Comparison of ENCODE assay signal across 8 cellular contexts in the genomic region with DNA sequence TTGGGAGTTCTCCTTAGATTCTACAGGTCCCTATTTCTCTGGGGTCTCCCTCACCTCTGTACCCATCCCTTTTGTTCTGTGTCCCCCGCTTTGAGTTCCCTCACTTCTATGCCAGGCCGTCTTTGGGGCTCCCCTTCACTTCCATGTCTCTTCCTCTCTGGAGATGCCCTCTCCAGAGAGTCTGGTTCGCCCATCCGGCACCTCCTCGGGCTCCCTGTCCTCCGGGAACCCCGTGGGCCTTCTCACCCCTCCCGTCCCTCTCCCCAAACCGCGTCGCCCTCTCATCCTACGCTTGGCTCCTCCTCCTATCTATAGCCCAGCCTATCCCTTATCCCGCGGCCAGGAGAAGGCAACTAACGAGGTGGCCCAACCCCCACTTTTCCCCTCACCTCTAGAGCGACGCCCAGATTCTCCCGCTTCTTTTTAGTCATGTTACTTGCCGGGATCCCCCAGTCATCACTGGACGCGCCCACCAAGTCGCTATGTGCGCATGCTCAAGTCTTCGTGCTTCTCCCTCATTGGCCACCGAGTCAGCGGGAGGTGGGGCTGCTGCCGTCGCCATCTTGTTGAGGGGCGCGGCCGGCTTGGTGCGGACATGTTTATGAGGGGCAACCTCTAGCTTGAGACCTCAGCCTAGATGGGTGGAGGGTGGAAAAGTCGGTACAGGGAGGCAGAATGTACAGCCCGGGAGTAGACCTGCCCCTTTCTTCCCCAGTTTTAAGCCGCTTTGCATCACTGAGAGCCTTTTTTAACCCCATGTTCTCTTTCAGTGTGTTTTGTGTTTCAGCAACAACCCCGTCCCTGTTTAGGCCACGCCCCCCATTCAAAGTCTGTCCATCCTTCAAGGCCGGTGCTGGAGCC. TPM values are rescaled to one million over a fixed set of nuclear protein-coding genes. Genes with fewer than 3 reads are reported as not detected.
DNase-seq lines count a peak whose midpoint lies in the region; ATAC-seq and TF ChIP-seq lines count a peak whose summit lies in the region.

A gene (minus strand): TSS at position 461 of the 861 bp plus-strand sequence. CDS start 30 bp downstream, at position 431.

- peaks cover 14% of the 10 kb centered on the region for H3K36me3 Mint-ChIP-seq in activated naive CD8-positive, alpha-beta T cell treated with anti-CD3 and anti-CD28 coated beads for 36 hours

- 0 out of 2 replicates have a peak, but pooled peaks cover 4% of the 10 kb centered on the region for H3F3A ChIP-seq in SU-DHL-6 (ENCODE audit: insufficient read depth)

- H3K9ac ChIP-seq in SU-DHL-6 (ENCODE audit: low read length): peak within 1 kb of the TSS; percentile 90

- peaks cover 83% of the 10 kb centered on the region for H3K4me1 Mint-ChIP-seq in activated naive CD8-positive, alpha-beta T cell treated with anti-CD3 and anti-CD28 coated beads for 36 hours

- WGBS in ovary, 3 donors: 1 to 2% (median 1%) methylated on average over 38 of the region's 38 CpGs
- 3% methylated on average over 38 of the region's 38 CpGs for WGBS in thymus

- H3K4me3 ChIP-seq in GM12865 (ENCODE audit: low read depth, low read length) (peak within 1 kb of the TSS; percentile 89), SU-DHL-6 (ENCODE audit: insufficient read depth, low read length, poor library complexity, severe bottlenecking) (peak within 1 kb of the TSS; percentile 84), ovary (peak within 1 kb of the TSS; percentile 63), thymus (ENCODE audit: low read length) (peak within 1 kb of the TSS; percentile 81)

- H2AFZ ChIP-seq in SU-DHL-6 (ENCODE audit: low read depth, low read length, severe bottlenecking): peak within 1 kb of the TSS; percentile 87

- TF ChIP-seq CTCF in GM12865 (IDR thresholded peaks at IDR 0.05; ENCODE audit: insufficient read depth, low read depth, low read length, missing control alignments): no peak
- TF ChIP-seq CTCF in SU-DHL-6 (IDR thresholded peaks at IDR 0.05; ENCODE audit: insufficient read depth, low read length, poor library complexity, severe bottlenecking): no peak
- no peak for TF ChIP-seq CTCF in ovary (IDR thresholded peaks at IDR 0.05)

- no peak for TF ChIP-seq POLR2A in ovary (IDR thresholded peaks at IDR 0.05)

- H3K4me2 ChIP-seq in SU-DHL-6 (ENCODE audit: low read depth, low read length, poor library complexity, severe bottlenecking): peak within 1 kb of the TSS; percentile 93

- H3K9me3 ChIP-seq in SU-DHL-6 (ENCODE audit: insufficient read depth, low read length) (no peaks in the 10 kb centered on the region), ovary (no peaks in the 10 kb centered on the region), thymus (ENCODE audit: control insufficient read depth) (no peaks in the 10 kb centered on the region)

- H4K20me1 ChIP-seq in SU-DHL-6 (ENCODE audit: low read depth, low read length): no peaks in the 10 kb centered on the region

- no peaks in the 10 kb centered on the region for H3K27me3 ChIP-seq in SU-DHL-6 (ENCODE audit: low read length)
- H3K27me3 ChIP-seq in ovary: no peaks in the 10 kb centered on the region
- H3K27me3 ChIP-seq in thymus (ENCODE audit: control insufficient read depth, insufficient read depth): no peaks in the 10 kb centered on the region

- intact Hi-C loops in head of caudate nucleus (cut with DNase I): loop anchor here (5.0 to 10.0 kb wide), 2 partner anchors 65 to 68 kb away; a partner anchor contains a TSS
- intact Hi-C loops in ovary (cut with DNase I): no loop called here

- peak within 1 kb of the TSS; percentile 99 for H3K27ac Mint-ChIP-seq in activated naive CD8-positive, alpha-beta T cell treated with anti-CD3 and anti-CD28 coated beads for 36 hours

- peak within 1 kb of the TSS; percentile 98 for H3K4me3 Mint-ChIP-seq in activated naive CD8-positive, alpha-beta T cell treated with anti-CD3 and anti-CD28 coated beads for 36 hours

- H3K9me2 ChIP-seq in SU-DHL-6 (replicated peaks; ENCODE audit: insufficient read depth, low read length): no peaks in the 10 kb centered on the region

- ATAC-seq in HG02763 (IDR thresholded peaks at IDR 0.05; ENCODE audit: unreplicated experiment): peak; percentile 89

- TF ChIP-seq EP300 in ovary (IDR thresholded peaks at IDR 0.05): no peak

- peaks cover 47% of the 10 kb centered on the region for H3K79me2 ChIP-seq in SU-DHL-6 (ENCODE audit: insufficient read depth, low read length)

- H3K27me3 Mint-ChIP-seq in activated naive CD8-positive, alpha-beta T cell treated with anti-CD3 and anti-CD28 coated beads for 36 hours: no peaks in the 10 kb centered on the region

- H3K4me1 ChIP-seq in ovary (ENCODE audit: insufficient read depth) (no peaks in the 10 kb centered on the region), thymus (ENCODE audit: control insufficient read depth, insufficient read depth, low read length) (peaks cover 49% of the 10 kb centered on the region)

- H3K9me3 Mint-ChIP-seq in activated naive CD8-positive, alpha-beta T cell treated with anti-CD3 and anti-CD28 coated beads for 36 hours: peaks cover 5% of the 10 kb centered on the region

- DNase-seq in GM12865 (ENCODE audit: low read depth) (peak; percentile 99), NCI-H1417 (lab: John Stamatoyannopoulos, UW) (peak; percentile 98 to 100 (median 99)), head of caudate nucleus (peak; percentile 91 to 98 (median 95)), ovary (peak; percentile 92 to 95 (median 94))
- DNase-seq in activated naive CD8-positive, alpha-beta T cell treated with anti-CD3 and anti-CD28 coated beads for 36 hours: peak; percentile 99

- H3K27ac ChIP-seq in SU-DHL-6 (ENCODE audit: low read depth, low read length): peak within 1 kb of the TSS; percentile 52
- H3K27ac ChIP-seq in ovary: no peak within 1 kb of the TSS
- peak within 1 kb of the TSS; percentile 64 for H3K27ac ChIP-seq in thymus (ENCODE audit: low read depth)

- H3K36me3 ChIP-seq in SU-DHL-6 (ENCODE audit: low read length): no peaks in the 10 kb centered on the region
- no peaks in the 10 kb centered on the region for H3K36me3 ChIP-seq in ovary
- no peaks in the 10 kb centered on the region for H3K36me3 ChIP-seq in thymus (ENCODE audit: control insufficient read depth, insufficient read depth)

RNA-seq across cellular contexts. Expression of the gene that starts here (rescaled TPM):
- total RNA-seq in activated naive CD8-positive, alpha-beta T cell treated with anti-CD3 and anti-CD28 coated beads for 36 hours: 10 to 100 TPM; 50.0 to 51.0 TPM
- 10 to 100 TPM in 1 of 7 donors, 1 to 10 TPM in 6; 4.4 to 21.9 (median 8.1) TPM for total RNA-seq in ovary
- polyA plus RNA-seq in ovary (10 to 100 TPM; 11.0 to 13.5 TPM), thymus (54.9 TPM)

Comparison
In these comparisons a context has a peak if more than half of its experiments do, and no peak if none do; other contexts are left out.
1. H3K27ac ChIP-seq: peak in SU-DHL-6 (single experiment) and thymus (single experiment); none in ovary (0 of 2).
2. Peak in every context shown above with its lines, with median percentiles within 50 percentile points of each other: DNase-seq and H3K4me3 ChIP-seq.